ENCODE assay signal across 19 cellular contexts in genomic region chr1:247084771-247085170, GRCh38. TPM values are rescaled to one million over a fixed set of nuclear protein-coding genes. Genes with fewer than 3 reads are reported as not detected.
DNase-seq lines count a peak whose midpoint lies in the region; ATAC-seq and TF ChIP-seq lines count a peak whose summit lies in the region.
"Had no signal": no experiment of that assay in that cellular context is flagged by ENCODE, and none has a peak within 500 bp of the region (broad histone marks: within the 10 kb centered on the region; RNA-seq: fewer than 3 reads in every experiment).

No MANE protein-coding gene starts in this region.

- no peak overlapping the region for H2BK12ac ChIP-seq in neuronal stem cell (ENCODE audit: low read length)

- dilution Hi-C loops in IMR-90 (cut with HindIII; ENCODE audit: low sequenced_read_pairs, unreplicated experiment), result no loop called here

- no peaks in the 10 kb centered on the region for H3K4me1 ChIP-seq in IMR-90 (ENCODE audit: control insufficient read depth, insufficient read depth, low read length)
- H3K4me1 ChIP-seq in neuronal stem cell (ENCODE audit: control insufficient read depth in 2 of 2, insufficient read depth in 1 of 2, low read depth in 1 of 2, low read length in 2 of 2), result no peaks in the 10 kb centered on the region
- H3K4me1 ChIP-seq: A549, Caco-2 had no signal

- H4K20me1 ChIP-seq in IMR-90 (ENCODE audit: insufficient read depth, low read length), result no peaks in the 10 kb centered on the region
- H4K20me1 ChIP-seq: BLaER1 treated with 17β-estradiol and CSF1 and Interleukin-3, amounts not matched to agents 10 nM and 100 nM had no signal

- BruUV-seq in IMR-90 (replicated peaks; lab: Mats Ljungman, UMichigan), result no TSS peak

- H3K9me3 ChIP-seq in IMR-90 (ENCODE audit: control insufficient read depth, insufficient read depth, low read length) (no peaks in the 10 kb centered on the region), neuronal stem cell (replicated peaks in 1 of 2; ENCODE audit: control insufficient read depth in 2 of 2, insufficient read depth in 1 of 2, low read depth in 1 of 2, low read length in 2 of 2) (peaks cover 0 to 6% of the 10 kb centered on the region in 2 donors)

- no peak for TF ChIP-seq RAD21 in IMR-90 (IDR thresholded peaks at IDR 0.05; ENCODE audit: low read length)

- H3K79me1 ChIP-seq in IMR-90 (ENCODE audit: low read depth in 1 of 2, low read length in 2 of 2) (no peaks in the 10 kb centered on the region), neuronal stem cell (ENCODE audit: low read depth, low read length) (no peaks in the 10 kb centered on the region)

- H3K23ac ChIP-seq in IMR-90 (ENCODE audit: low read depth, low read length) (no peak overlapping the region), neuronal stem cell (ENCODE audit: low read depth, low read length, poor library complexity) (peak overlapping the region; percentile 80)

- WGBS in IMR-90 (ENCODE audit: extremely low coverage in 2 of 2, insufficient read length in 1 of 2), 2 experiments, result 79% methylated on average over 8 of the region's 8 CpGs; no CpG with 5 or more reads in 1 of the 2 experiments
- no CpG with 5 or more reads among the region's 8 CpGs for WGBS in neuronal stem cell (ENCODE audit: extremely low coverage in 2 of 2, insufficient read length in 2 of 2, insufficient replicate concordance in 1 of 2), 2 donors

- H3K9ac ChIP-seq in IMR-90 (ENCODE audit: low read depth, low read length), result no peak overlapping the region
- H3K9ac ChIP-seq in neuronal stem cell (ENCODE audit: low read depth, low read length, poor library complexity), result no peak overlapping the region
- H3K9ac ChIP-seq: BLaER1 treated with 17β-estradiol and CSF1 and Interleukin-3, amounts not matched to agents 10 nM and 100 nM had no signal

- no peak overlapping the region for H3K27ac ChIP-seq in IMR-90 (ENCODE audit: insufficient read depth, low read length)
- no peak overlapping the region for H3K27ac ChIP-seq in neuronal stem cell (replicated peaks; ENCODE audit: low read length)
- H3K27ac ChIP-seq: 22Rv1; A549; BLaER1 treated with 17β-estradiol and CSF1 and Interleukin-3, amounts not matched to agents 10 nM and 100 nM; C4-2B had no signal

- TF ChIP-seq CTCF in IMR-90 (conservative IDR thresholded peaks at IDR 0.05; ENCODE audit: low read depth, low read length), result no peak
- TF ChIP-seq CTCF in chondrocyte (IDR thresholded peaks at IDR 0.05), result no peak

- peaks cover 2% of the 10 kb centered on the region for H3K4me1 Mint-ChIP-seq in activated naive CD4-positive, alpha-beta T cell treated with anti-CD3 and anti-CD28 coated beads, Interleukin-2, amount 50 U/mL, for 24 hours
- no peaks in the 10 kb centered on the region for H3K4me1 Mint-ChIP-seq in activated naive CD4-positive, alpha-beta T cell treated with anti-CD3 and anti-CD28 coated beads for 36 hours (ENCODE audit: low read depth)
- no peaks in the 10 kb centered on the region for H3K4me1 Mint-ChIP-seq in chondrocyte (ENCODE audit: low read depth)

- H3K36me3 ChIP-seq in IMR-90 (ENCODE audit: control insufficient read depth, insufficient read depth, low read length) (no peaks in the 10 kb centered on the region), neuronal stem cell (replicated peaks in 1 of 2; ENCODE audit: control insufficient read depth in 2 of 2, insufficient read depth in 2 of 2, low read length in 2 of 2) (no peaks in the 10 kb centered on the region)
- H3K36me3 ChIP-seq: BLaER1 treated with 17β-estradiol and CSF1 and Interleukin-3, amounts not matched to agents 10 nM and 100 nM had no signal

- H4K8ac ChIP-seq in IMR-90 (ENCODE audit: low read depth in 2 of 2, low read length in 2 of 2) (no peak overlapping the region), neuronal stem cell (ENCODE audit: low read depth, low read length) (no peak overlapping the region)

- CTCF ChIA-PET in activated naive CD4-positive, alpha-beta T cell treated with anti-CD3 and anti-CD28 coated beads for 36 hours (lab: Charles Lee), result no interaction called here
- CTCF ChIA-PET in IMR-90 (lab: Yijun Ruan, JAX), result no interaction called here

- peak overlapping the region; percentile 28 for H2AK9ac ChIP-seq in IMR-90 (replicated peaks; ENCODE audit: low read depth, low read length, poor library complexity)

- H2AK5ac ChIP-seq in IMR-90 (ENCODE audit: low read depth, low read length) (no peak overlapping the region), neuronal stem cell (ENCODE audit: low read depth, low read length) (no peak overlapping the region)

- no peaks in the 10 kb centered on the region for H3K36me3 Mint-ChIP-seq in activated naive CD4-positive, alpha-beta T cell treated with anti-CD3 and anti-CD28 coated beads, Interleukin-2, amount 50 U/mL, for 24 hours
- peaks cover 2% of the 10 kb centered on the region for H3K36me3 Mint-ChIP-seq in activated naive CD4-positive, alpha-beta T cell treated with anti-CD3 and anti-CD28 coated beads for 36 hours (ENCODE audit: low read depth)
- peaks cover 2% of the 10 kb centered on the region for H3K36me3 Mint-ChIP-seq in chondrocyte (ENCODE audit: low read depth)
- H3K36me3 Mint-ChIP-seq: CD8-positive, alpha-beta T cell had no signal

- H3K27me3 Mint-ChIP-seq in activated naive CD4-positive, alpha-beta T cell treated with anti-CD3 and anti-CD28 coated beads, Interleukin-2, amount 50 U/mL, for 24 hours, result peaks cover 4% of the 10 kb centered on the region
- peaks cover 8% of the 10 kb centered on the region for H3K27me3 Mint-ChIP-seq in activated naive CD4-positive, alpha-beta T cell treated with anti-CD3 and anti-CD28 coated beads for 36 hours (ENCODE audit: low read depth)
- H3K27me3 Mint-ChIP-seq in chondrocyte (ENCODE audit: low read depth), result no peaks in the 10 kb centered on the region

- H3K9me3 Mint-ChIP-seq in activated naive CD4-positive, alpha-beta T cell treated with anti-CD3 and anti-CD28 coated beads, Interleukin-2, amount 50 U/mL, for 24 hours, result no peaks in the 10 kb centered on the region
- peaks cover 1% of the 10 kb centered on the region for H3K9me3 Mint-ChIP-seq in activated naive CD4-positive, alpha-beta T cell treated with anti-CD3 and anti-CD28 coated beads for 36 hours
- H3K9me3 Mint-ChIP-seq in chondrocyte (ENCODE audit: low read depth), result peaks cover 15% of the 10 kb centered on the region
- H3K9me3 Mint-ChIP-seq: CD4-positive, alpha-beta T cell; CD8-positive, alpha-beta T cell had no signal

- H4K91ac ChIP-seq in IMR-90 (ENCODE audit: insufficient read depth, low read depth, low read length) (no peak overlapping the region), neuronal stem cell (ENCODE audit: low read depth, low read length, poor library complexity) (no peak overlapping the region)

- ATAC-seq in IMR-90 (ENCODE audit: low read depth), result no peak
- ATAC-seq in GM21526 (IDR thresholded peaks at IDR 0.05; ENCODE audit: low FRiP score, unreplicated experiment), result no peak
- ATAC-seq: A549; CD8-positive, alpha-beta T cell had no signal

- H4K5ac ChIP-seq in IMR-90 (ENCODE audit: low read depth, low read length), result no peak overlapping the region

- no peak overlapping the region for H2BK20ac ChIP-seq in IMR-90 (ENCODE audit: low read depth, low read length)

- H2BK5ac ChIP-seq in IMR-90 (ENCODE audit: low read depth, low read length, poor library complexity, severe bottlenecking) (no peak overlapping the region), neuronal stem cell (ENCODE audit: low read length) (no peak overlapping the region)

- H3K4me3 ChIP-seq in IMR-90 (ENCODE audit: insufficient read depth, low read depth, low read length) (no peak overlapping the region), neuronal stem cell (ENCODE audit: low read length in 2 of 2) (no peak overlapping the region)
- H3K4me3 ChIP-seq: A549; BLaER1 treated with 17β-estradiol and CSF1 and Interleukin-3, amounts not matched to agents 10 nM and 100 nM had no signal

- H3K9me1 ChIP-seq in IMR-90 (ENCODE audit: insufficient read depth, low read length), result no peaks in the 10 kb centered on the region

- no peak for TF ChIP-seq POLR2A in IMR-90 (IDR thresholded peaks at IDR 0.05; ENCODE audit: low read depth, low read length)

- H3K4ac ChIP-seq in IMR-90 (ENCODE audit: low read depth, low read length) (no peak overlapping the region), neuronal stem cell (ENCODE audit: low read length) (no peak overlapping the region)

- H3K56ac ChIP-seq in IMR-90 (ENCODE audit: extremely low read depth, insufficient read depth, low read length), result no peak overlapping the region

- H3K4me2 ChIP-seq in IMR-90 (ENCODE audit: low read depth, low read length) (no peak overlapping the region), neuronal stem cell (ENCODE audit: insufficient read depth, low read length, poor library complexity, severe bottlenecking) (no peak overlapping the region)
- H3K4me2 ChIP-seq: A549; BLaER1 treated with 17β-estradiol and CSF1 and Interleukin-3, amounts not matched to agents 10 nM and 100 nM had no signal

- H3K18ac ChIP-seq in IMR-90 (ENCODE audit: low read depth, low read length) (no peak overlapping the region), neuronal stem cell (ENCODE audit: low read length) (no peak overlapping the region)

- H2BK15ac ChIP-seq in IMR-90 (ENCODE audit: low read depth, low read length) (no peak overlapping the region), neuronal stem cell (ENCODE audit: low read length) (no peak overlapping the region)

- H3K27me3 ChIP-seq in IMR-90 (ENCODE audit: control insufficient read depth, insufficient read depth, low read length) (no peaks in the 10 kb centered on the region), neuronal stem cell (ENCODE audit: control insufficient read depth in 3 of 3, insufficient read depth in 3 of 3, low read depth in 1 of 3, low read length in 3 of 3) (no peaks in the 10 kb centered on the region)
- H3K27me3 ChIP-seq: BLaER1 treated with 17β-estradiol and CSF1 and Interleukin-3, amounts not matched to agents 10 nM and 100 nM had no signal

- H2BK120ac ChIP-seq in IMR-90 (ENCODE audit: low read depth, low read length) (no peak overlapping the region), neuronal stem cell (ENCODE audit: low read depth, low read length) (no peak overlapping the region)

- H3K4me3 Mint-ChIP-seq in activated naive CD4-positive, alpha-beta T cell treated with anti-CD3 and anti-CD28 coated beads, Interleukin-2, amount 50 U/mL, for 24 hours, result no peak overlapping the region
- H3K4me3 Mint-ChIP-seq in activated naive CD4-positive, alpha-beta T cell treated with anti-CD3 and anti-CD28 coated beads for 36 hours, result no peak overlapping the region
- H3K4me3 Mint-ChIP-seq in chondrocyte (ENCODE audit: unreplicated experiment), result no peak overlapping the region
- H3K4me3 Mint-ChIP-seq: B cell; CD4-positive, alpha-beta T cell; CD8-positive, alpha-beta T cell had no signal

- H2AFZ ChIP-seq in IMR-90 (replicated peaks; ENCODE audit: low read length, poor library complexity) (no peak overlapping the region), neuronal stem cell (ENCODE audit: low read length) (no peak overlapping the region)

- intact Hi-C loops in activated naive CD4-positive, alpha-beta T cell treated with anti-CD3 and anti-CD28 coated beads for 36 hours (cut with micrococcal nuclease), result no loop called here
- intact Hi-C loops in IMR-90 (cut with micrococcal nuclease), result no loop called here

- POLR2A ChIA-PET in IMR-90 (lab: Charles Lee; ENCODE audit: unreplicated experiment), result no interaction called here

- DNase-seq in activated naive CD4-positive, alpha-beta T cell treated with anti-CD3 and anti-CD28 coated beads for 36 hours, result no peak
- no peak for DNase-seq in IMR-90
- no peak for DNase-seq in neuronal stem cell (ENCODE audit: low spot score)
- no peak for DNase-seq in stimulated activated CD4-positive, alpha-beta T cell treated with anti-CD3 and anti-CD28 coated beads, Interleukin-2, amount 100 ng/mL, for 48 hours
- no peak for DNase-seq in chondrocyte (ENCODE audit: low spot score)
- DNase-seq: AML-193; Caco-2; Calu3; CD4-positive, alpha-beta T cell; CD8-positive, alpha-beta T cell; DMS79 treated with DMSO at 0.1 percent for 48 hours; GF-D8 had no signal

- H3K27ac Mint-ChIP-seq in activated naive CD4-positive, alpha-beta T cell treated with anti-CD3 and anti-CD28 coated beads, Interleukin-2, amount 50 U/mL, for 24 hours, result peak overlapping the region; percentile 65
- no peak overlapping the region for H3K27ac Mint-ChIP-seq in activated naive CD4-positive, alpha-beta T cell treated with anti-CD3 and anti-CD28 coated beads for 36 hours
- no peak overlapping the region for H3K27ac Mint-ChIP-seq in chondrocyte (ENCODE audit: unreplicated experiment)
- H3K27ac Mint-ChIP-seq: B cell; CD4-positive, alpha-beta T cell; CD8-positive, alpha-beta T cell had no signal

- H3K14ac ChIP-seq in IMR-90 (replicated peaks; ENCODE audit: low read depth, low read length) (no peak overlapping the region), neuronal stem cell (ENCODE audit: low read length) (peak overlapping the region; percentile 89)

- in situ Hi-C loops in IMR-90 (cut with MboI; ENCODE audit: low sequenced_read_pairs), result no loop called here

RNA-seq across cellular contexts. Expression of gene ZNF670, which starts 6.2 kb away (rescaled TPM):
- 1 to 10 TPM; 4.1 to 4.3 TPM for total RNA-seq in activated naive CD4-positive, alpha-beta T cell treated with anti-CD3 and anti-CD28 coated beads for 36 hours
- 4.5 and 5.6 TPM in 2 replicates for total RNA-seq in IMR-90 (2012; rRNA removed)
- 1.2 and 1.8 TPM in 2 replicates for polyA plus RNA-seq in IMR-90 (2012; rRNA removed)
- 0.19 and 0.33 TPM in 2 replicates for polyA plus RNA-seq in IMR-90 (2012; cell fraction: cytosol; rRNA removed)
- polyA plus RNA-seq in IMR-90 (2012; cell fraction: nucleus; rRNA removed; ENCODE audit: low replicate concordance), result 0.10 and 1.0 TPM in 2 replicates
- 6.7 TPM for polyA plus RNA-seq in neuronal stem cell (2013, experiment 1 of 2)
- 7.4 TPM for polyA plus RNA-seq in neuronal stem cell (2013, experiment 2 of 2)
- total RNA-seq in chondrocyte, result 2.3 to 3.6 TPM (median 2.7 TPM) in 3 replicates

RNA-seq across cellular contexts. Expression of gene ZNF669, which starts 19.4 kb away (rescaled TPM):
- total RNA-seq in activated naive CD4-positive, alpha-beta T cell treated with anti-CD3 and anti-CD28 coated beads for 36 hours, result 1 to 10 TPM; 8.2 to 8.4 TPM
- total RNA-seq in IMR-90 (2012; rRNA removed) (10.8 and 14.2 TPM in 2 replicates), chondrocyte (6.1 to 9.3 TPM (median 8.3 TPM) in 3 replicates)
- 3.4 and 3.8 TPM in 2 replicates for polyA plus RNA-seq in IMR-90 (2012; rRNA removed)
- polyA plus RNA-seq in IMR-90 (2012; cell fraction: cytosol; rRNA removed), result 1.3 and 1.4 TPM in 2 replicates
- 2.1 and 2.2 TPM in 2 replicates for polyA plus RNA-seq in IMR-90 (2012; cell fraction: nucleus; rRNA removed; ENCODE audit: low replicate concordance)
- polyA plus RNA-seq in neuronal stem cell (2013, experiment 1 of 2), result 11.3 TPM
- polyA plus RNA-seq in neuronal stem cell (2013, experiment 2 of 2), result 11.7 TPM
